Comparison of ENCODE assay signal across 8 cellular contexts in the genomic region with DNA sequence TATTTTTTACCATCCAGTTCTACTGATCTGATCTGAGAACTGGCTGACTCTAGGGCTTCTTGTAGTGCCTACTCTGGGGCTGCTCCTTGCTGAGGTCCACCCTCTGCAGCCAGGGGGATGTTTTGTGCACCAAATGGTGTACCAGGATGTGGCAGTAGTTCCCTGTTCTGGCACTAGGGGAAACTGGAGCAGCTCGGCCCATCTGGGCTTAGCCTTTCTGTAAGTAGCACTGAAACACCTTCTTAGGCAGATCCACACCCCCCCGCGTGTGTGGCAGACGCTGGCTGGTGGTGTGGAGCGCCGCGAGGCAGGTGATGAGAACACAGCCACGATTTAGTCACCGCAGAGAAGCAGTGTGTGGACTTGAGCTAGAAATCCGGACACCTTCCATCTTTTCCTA. TPM values are rescaled to one million over a fixed set of nuclear protein-coding genes. Genes with fewer than 3 reads are reported as not detected.
DNase-seq lines count a peak whose midpoint lies in the region; ATAC-seq, FAIRE-seq and TF ChIP-seq lines count a peak whose summit lies in the region.

No MANE protein-coding gene starts in this region.

- no peaks in the 10 kb centered on the region for H3K36me3 Mint-ChIP-seq in CD4-positive, alpha-beta memory T cell

- peak overlapping the region in 1 of 7 donors; percentile 44 for H3K27ac Mint-ChIP-seq in CD4-positive, alpha-beta memory T cell

- H3K9me3 ChIP-seq in adipocyte (ENCODE audit: control insufficient read depth, low read length): no peaks in the 10 kb centered on the region
- no peaks in the 10 kb centered on the region for H3K9me3 ChIP-seq in CD4-positive, alpha-beta memory T cell (ENCODE audit: control insufficient read depth in 1 of 2, low read length in 2 of 2)

- no peaks in the 10 kb centered on the region for H3K27me3 ChIP-seq in adipocyte (replicated peaks; ENCODE audit: control insufficient read depth, insufficient read depth, low read length)
- H3K27me3 ChIP-seq in CD4-positive, alpha-beta memory T cell (ENCODE audit: insufficient read depth, low read length): no peaks in the 10 kb centered on the region

- peaks cover 11 to 25% (median 19%) of the 10 kb centered on the region in 4 donors for H3K4me1 Mint-ChIP-seq in CD4-positive, alpha-beta memory T cell

- TF ChIP-seq POLR2A in NB4 (IDR thresholded peaks at IDR 0.05; ENCODE audit: extremely low read depth, insufficient read length): no peak
- no peak for TF ChIP-seq POLR2A in H54 (IDR thresholded peaks at IDR 0.05; ENCODE audit: low read depth, low read length)

- ATAC-seq in HG03108 (IDR thresholded peaks at IDR 0.05; ENCODE audit: unreplicated experiment): no peak

- no peak overlapping the region for H3K4me3 Mint-ChIP-seq in CD4-positive, alpha-beta memory T cell

- H3K27ac ChIP-seq in CD4-positive, alpha-beta memory T cell (ENCODE audit: low read depth, low read length): no peak overlapping the region

- H3K4me1 ChIP-seq in adipocyte (ENCODE audit: control insufficient read depth, insufficient read depth, low read length): peaks cover 10% of the 10 kb centered on the region
- peaks cover 6% of the 10 kb centered on the region for H3K4me1 ChIP-seq in CD4-positive, alpha-beta memory T cell (ENCODE audit: insufficient read depth, low read length)

- CTCF ChIA-PET in CD4-positive, alpha-beta memory T cell (lab: Charles Lee; ENCODE audit: partially characterized antibody): interaction anchor here (0.6 kb wide), 2 partner anchors 63 to 933 kb away, joined by 3 read pairs; no protein-coding TSS in a partner anchor

- no peak for FAIRE-seq in H54 (lab: Jason Lieb, UNC)

- POLR2A ChIA-PET in CD4-positive, alpha-beta memory T cell (lab: Charles Lee; ENCODE audit: partially characterized antibody): interaction anchor here (0.6 kb wide), 1 partner anchor 739 kb away, joined by 4 read pairs; no protein-coding TSS in a partner anchor

- peak; percentile 32 for DNase-seq in NCI-H510A treated with DMSO at 0.1 percent for 48 hours (lab: John Stamatoyannopoulos, UW)
- DNase-seq in NCI-H510A (lab: John Stamatoyannopoulos, UW): no peak
- DNase-seq in NB4 (ENCODE audit: low read depth): peak; percentile 57
- peak; percentile 31 for DNase-seq in adipocyte (ENCODE audit: low read depth)
- DNase-seq in iris pigment epithelial cell (ENCODE audit: low read depth): peak; percentile 49
- DNase-seq in H54 (ENCODE audit: insufficient read length, low spot score): no peak
- DNase-seq in CD4-positive, alpha-beta memory T cell: no peak

- H3K9me3 Mint-ChIP-seq in CD4-positive, alpha-beta memory T cell: no peaks in the 10 kb centered on the region

- H3K9ac ChIP-seq in adipocyte (ENCODE audit: low read length): no peak overlapping the region

- no peaks in the 10 kb centered on the region for H3K27me3 Mint-ChIP-seq in CD4-positive, alpha-beta memory T cell

- no peak overlapping the region for H3K4me3 ChIP-seq in NB4 (ENCODE audit: low read depth, low read length)
- no peak overlapping the region for H3K4me3 ChIP-seq in adipocyte (ENCODE audit: low read length)
- H3K4me3 ChIP-seq in CD4-positive, alpha-beta memory T cell (ENCODE audit: low read length in 2 of 2): no peak overlapping the region

- intact Hi-C loops in CD4-positive, alpha-beta memory T cell (cut with micrococcal nuclease): no loop called here

- peaks cover 31% of the 10 kb centered on the region for H3K36me3 ChIP-seq in adipocyte (ENCODE audit: control insufficient read depth, insufficient read depth, low read length, severe bottlenecking)
- H3K36me3 ChIP-seq in CD4-positive, alpha-beta memory T cell (ENCODE audit: insufficient read depth, low read length): no peaks in the 10 kb centered on the region

- peak; percentile 63 for TF ChIP-seq CTCF in NB4 (IDR thresholded peaks at IDR 0.05; ENCODE audit: low read depth, low read length)

RNA-seq across cellular contexts. Expression of gene DUSP14, which starts 17.0 kb away (rescaled TPM):
- total RNA-seq in CD4-positive, alpha-beta memory T cell: 1 to 10 TPM; 6.6 to 7.4 TPM
- polyA plus RNA-seq in CD4-positive, alpha-beta memory T cell: 10 to 100 TPM; 16.3 to 17.6 TPM

Comparison
In these comparisons a context has a peak if more than half of its experiments do, and no peak if none do; other contexts are left out.
1. DNase-seq: peak in NCI-H510A treated with DMSO at 0.1 percent for 48 hours (single experiment), NB4 (single experiment), adipocyte (single experiment) and iris pigment epithelial cell (single experiment); none in NCI-H510A (single experiment), H54 (single experiment) and CD4-positive, alpha-beta memory T cell (0 of 5).